Comparison of ENCODE assay signal across 15 cellular contexts in genomic region chr12:51388826-51389225, GRCh38. TPM values are rescaled to one million over a fixed set of nuclear protein-coding genes. Genes with fewer than 3 reads are reported as not detected.
DNase-seq lines count a peak whose midpoint lies in the region; ATAC-seq lines count a peak whose summit lies in the region.
"Had no signal": no experiment of that assay in that cellular context is flagged by ENCODE, and none has a peak within 500 bp of the region (broad histone marks: within the 10 kb centered on the region; RNA-seq: fewer than 3 reads in every experiment).

No MANE protein-coding gene starts in this region.

- no peaks in the 10 kb centered on the region for H4K20me1 ChIP-seq in GM23248 (ENCODE audit: insufficient read depth)

- H3K27me3 Mint-ChIP-seq in T-helper 17 cell, result no peaks in the 10 kb centered on the region

- H3K9ac ChIP-seq in GM23248, result no peak overlapping the region
- no peak overlapping the region for H3K9ac ChIP-seq in iPS-18a (ENCODE audit: low read length)

- ATAC-seq in T-helper 17 cell, result no peak
- no peak for ATAC-seq in GM18907 (IDR thresholded peaks at IDR 0.05; ENCODE audit: unreplicated experiment)

- H3K4me3 ChIP-seq in GM23248 (no peak overlapping the region), iPS-18a (ENCODE audit: low read length) (no peak overlapping the region), skin epidermis (no peak overlapping the region)
- H3K4me3 ChIP-seq: cardiac muscle cell had no signal

- no peaks in the 10 kb centered on the region for H3K9me3 ChIP-seq in GM23248 (ENCODE audit: low read depth)
- H3K9me3 ChIP-seq in T-helper 17 cell (ENCODE audit: control insufficient read depth, low read length, poor library complexity, severe bottlenecking), result no peaks in the 10 kb centered on the region
- H3K9me3 ChIP-seq in iPS-18a (ENCODE audit: control insufficient read depth, low read depth, low read length), result no peaks in the 10 kb centered on the region

- no peak overlapping the region for H2AFZ ChIP-seq in GM23248

- H3K36me3 ChIP-seq in GM23248 (ENCODE audit: low read depth), result no peaks in the 10 kb centered on the region
- peaks cover 4% of the 10 kb centered on the region for H3K36me3 ChIP-seq in iPS-18a (ENCODE audit: control insufficient read depth, low read depth, low read length)
- H3K36me3 ChIP-seq: cardiac muscle cell had no signal

- peaks cover 33% of the 10 kb centered on the region for H3F3A ChIP-seq in GM23248 (ENCODE audit: insufficient read depth)

- peaks cover 2% of the 10 kb centered on the region for H3K36me3 Mint-ChIP-seq in T-helper 17 cell (ENCODE audit: low read depth)

- no peak overlapping the region for H3K4me2 ChIP-seq in GM23248 (ENCODE audit: unreplicated experiment)

- H3K27me3 ChIP-seq in GM23248 (replicated peaks; ENCODE audit: insufficient read depth), result no peaks in the 10 kb centered on the region
- H3K27me3 ChIP-seq in iPS-18a (ENCODE audit: control insufficient read depth, insufficient read depth, low read length), result peaks cover 4% of the 10 kb centered on the region

- H3K4me1 ChIP-seq in GM23248 (ENCODE audit: insufficient read depth) (peaks cover 35% of the 10 kb centered on the region), iPS-18a (ENCODE audit: control insufficient read depth, low read depth, low read length) (peaks cover 17% of the 10 kb centered on the region)

- no peak overlapping the region for H3K4me3 Mint-ChIP-seq in T-helper 17 cell
- H3K4me3 Mint-ChIP-seq: activated naive CD4-positive, alpha-beta T cell treated with anti-CD3 and anti-CD28 coated beads for 36 hours; T-helper 1 cell treated with Interleukin-12 subunit alpha and Interleukin-12 subunit beta and Interleukin-4 antibody, amounts not matched to agents 30 μg/mL and 1 μg/mL, for 36 hours had no signal

- H3K27ac ChIP-seq in GM23248 (peak overlapping the region; percentile 75; the same call in 1 of the 2 replicates), iPS-18a (ENCODE audit: low read length) (peak overlapping the region; percentile 11), skin epidermis (peak overlapping the region in 12 of 21 experiments; percentile 1 to 92 (median 53))
- H3K27ac ChIP-seq: C4-2B, cardiac muscle cell had no signal

- H3K9me2 ChIP-seq in GM23248 (ENCODE audit: insufficient read depth), result no peaks in the 10 kb centered on the region

- H3K4me1 Mint-ChIP-seq in T-helper 17 cell, result peaks cover 47% of the 10 kb centered on the region

- in situ Hi-C loops in GM23248 (cut with MboI), result no loop called here

- DNase-seq in GM23248 (no peak), T-helper 17 cell (no peak), NCI-H748 (lab: John Stamatoyannopoulos, UW; ENCODE audit: unreplicated experiment) (no peak)
- DNase-seq in activated naive CD4-positive, alpha-beta T cell treated with Interleukin-2 at 50 U/mL for 16 hours, result no peak
- DNase-seq: activated CD4-positive, alpha-beta T cell treated with anti-CD3 and anti-CD28 coated beads, Interleukin-2, amount 50 U/mL, for 4 hours; NCI-H187; NK-92 treated with Interleukin-12 subunit alpha and Interleukin-12 subunit beta, amount 100 ng/mL, for 24 hours had no signal

- H3K79me2 ChIP-seq in GM23248 (ENCODE audit: insufficient read depth), result no peaks in the 10 kb centered on the region

- H3K27ac Mint-ChIP-seq in T-helper 17 cell, result peak overlapping the region; percentile 86
- H3K27ac Mint-ChIP-seq: activated naive CD4-positive, alpha-beta T cell treated with anti-CD3 and anti-CD28 coated beads for 36 hours; T-helper 1 cell treated with Interleukin-12 subunit alpha and Interleukin-12 subunit beta and Interleukin-4 antibody, amounts not matched to agents 30 μg/mL and 1 μg/mL, for 36 hours had no signal

- WGBS in GM23248 (ENCODE audit: low coverage in 1 of 2, low lambda C conversion rate in 2 of 2, missing lambda C conversion rate in 2 of 2), 2 experiments, result 95% methylated on average over 5 of the region's 5 CpGs

RNA-seq across cellular contexts. Expression of gene GALNT6, which starts 2.4 kb away (rescaled TPM):
- 9.4 and 22.4 TPM in 2 replicates for total RNA-seq in GM23248 (2014; rRNA removed; shearing (Covaris generic))
- 3.9 and 4.3 TPM in 2 replicates for polyA plus RNA-seq in GM23248 (2016; fragmentation: Nextera tagmentation; extraction: Ambion mirVana)
- 10 to 100 TPM in 1 of 2 donors, 1 to 10 TPM in 1; 7.0 to 12.6 TPM for total RNA-seq in T-helper 17 cell

RNA-seq across cellular contexts. Expression of gene SLC4A8, which starts 35.8 kb away (rescaled TPM):
- total RNA-seq in GM23248 (2014; rRNA removed; shearing (Covaris generic)), result 2.6 and 4.3 TPM in 2 replicates
- polyA plus RNA-seq in GM23248 (2016; fragmentation: Nextera tagmentation; extraction: Ambion mirVana), result 3.1 and 4.6 TPM in 2 replicates
- total RNA-seq in T-helper 17 cell, result 1 to 10 TPM in 1 of 2 donors, under 1 TPM in 1; 0.83 to 1.6 TPM

RNA-seq across cellular contexts. Expression of gene CELA1, which starts 42.3 kb away (rescaled TPM):
- not detected in 2 replicates for total RNA-seq in GM23248 (2014; rRNA removed; shearing (Covaris generic))
- not detected in 2 replicates for polyA plus RNA-seq in GM23248 (2016; fragmentation: Nextera tagmentation; extraction: Ambion mirVana)
- under 1 TPM in 1 of 2 donors, not detected in 1; 0.50 TPM for total RNA-seq in T-helper 17 cell
- total RNA-seq: cardiac muscle cell, lung microvascular endothelial cell had no signal
- polyA plus RNA-seq: cardiac muscle cell had no signal

Comparison
In these comparisons a context has a peak if more than half of its experiments do, and no peak if none do; other contexts are left out.
1. H3K27ac ChIP-seq: peak in every context shown above with its lines; median percentile 75 in GM23248; 53 in skin epidermis; 11 in iPS-18a.